Comparison of ENCODE assay signal across 1 cellular context in genomic region chr4:24978291-24979072, GRCh38.
TF ChIP-seq lines count a peak whose summit lies in the region.

No MANE protein-coding gene starts in this region.

TF ChIP-seq in endothelial cell of umbilical vein, 7 proteins besides CTCF, POLR2A, EP300 and RAD21 (continued from another document):
- TF ChIP-seq MYC (IDR thresholded peaks at IDR 0.05; ENCODE audit: low read depth, low read length): no peak
- no peak for TF ChIP-seq JUN (IDR thresholded peaks at IDR 0.05; ENCODE audit: borderline replicate concordance, insufficient read depth, insufficient read length, low read depth)
